Comparison of ENCODE assay signal across 16 cellular contexts in the genomic region with DNA sequence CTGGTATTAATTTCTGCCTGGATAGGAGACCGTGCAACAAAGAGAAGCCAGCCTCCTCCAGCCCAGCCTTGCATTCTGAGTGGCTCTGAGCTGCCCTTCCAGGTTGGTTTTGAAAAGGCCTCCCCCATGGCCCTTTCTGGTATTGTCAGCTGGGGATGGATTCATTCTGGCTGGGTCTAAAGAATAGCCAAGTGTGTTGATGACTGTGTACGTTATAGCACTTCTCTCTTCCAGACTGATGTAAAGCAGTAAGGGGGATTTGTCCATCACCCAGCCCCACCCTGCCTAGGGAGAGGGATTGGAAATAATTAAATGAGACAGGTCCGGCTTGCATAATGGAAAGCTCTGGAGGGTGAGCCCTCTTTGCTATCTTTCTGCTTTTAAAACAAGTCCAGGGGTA.
DNase-seq lines count a peak whose midpoint lies in the region; ATAC-seq and TF ChIP-seq lines count a peak whose summit lies in the region.
"Had no signal": no experiment of that assay in that cellular context is flagged by ENCODE, and none has a peak within 500 bp of the region (broad histone marks: within the 10 kb centered on the region; RNA-seq: fewer than 3 reads in every experiment).

No MANE protein-coding gene starts in this region.

- H3K4me3 Mint-ChIP-seq in endodermal cell (no peak overlapping the region), type B pancreatic cell (no peak overlapping the region), T-helper 17 cell (no peak overlapping the region)
- H3K4me3 Mint-ChIP-seq: CD4-positive, CD25-positive, alpha-beta regulatory T cell; IgD-negative memory B cell had no signal

- H3K27me3 ChIP-seq in OCI-LY1 (ENCODE audit: insufficient read depth, low read length): no peaks in the 10 kb centered on the region
- no peaks in the 10 kb centered on the region for H3K27me3 ChIP-seq in endodermal cell (ENCODE audit: control insufficient read depth, insufficient read depth, low read length, poor library complexity, severe bottlenecking)

- H4K20me1 ChIP-seq in OCI-LY1 (ENCODE audit: insufficient read depth, low read length): no peaks in the 10 kb centered on the region

- H3K79me2 ChIP-seq in OCI-LY1 (ENCODE audit: insufficient read depth, low read length): peaks cover 14% of the 10 kb centered on the region; the same call in 1 of the 2 replicates

- no peaks in the 10 kb centered on the region for H3K27me3 Mint-ChIP-seq in endodermal cell (ENCODE audit: insufficient read depth)
- no peaks in the 10 kb centered on the region for H3K27me3 Mint-ChIP-seq in type B pancreatic cell
- no peaks in the 10 kb centered on the region for H3K27me3 Mint-ChIP-seq in T-helper 17 cell
- H3K27me3 Mint-ChIP-seq: CD4-positive, CD25-positive, alpha-beta regulatory T cell; IgD-negative memory B cell had no signal

- H3K27ac Mint-ChIP-seq in endodermal cell: no peak overlapping the region
- H3K27ac Mint-ChIP-seq in type B pancreatic cell: no peak overlapping the region
- no peak overlapping the region for H3K27ac Mint-ChIP-seq in T-helper 17 cell
- H3K27ac Mint-ChIP-seq: IgD-negative memory B cell had no signal

- no peak for DNase-seq in endodermal cell
- DNase-seq in retina: peak; percentile 91
- no peak for DNase-seq in type B pancreatic cell (ENCODE audit: extremely low spot score, unreplicated experiment)
- no peak for DNase-seq in T-helper 17 cell
- DNase-seq: CD4-positive, CD25-positive, alpha-beta regulatory T cell; DMS53; MV-4-11; NCI-H1417 treated with DMSO at 0.1 percent for 48 hours; NCI-H1930; NCI-H446 treated with DMSO at 0.1 percent for 48 hours; NCI-H748 treated with DMSO at 0.1 percent for 48 hours had no signal

- H3F3A ChIP-seq in OCI-LY1 (ENCODE audit: insufficient read depth, low read length): no peaks in the 10 kb centered on the region

- H3K4me1 Mint-ChIP-seq in endodermal cell: peaks cover 39% of the 10 kb centered on the region
- H3K4me1 Mint-ChIP-seq in type B pancreatic cell (ENCODE audit: unreplicated experiment): peaks cover 51% of the 10 kb centered on the region
- peaks cover 48% of the 10 kb centered on the region for H3K4me1 Mint-ChIP-seq in T-helper 17 cell

- H3K4me1 ChIP-seq in OCI-LY1 (ENCODE audit: insufficient read depth, low read length, severe bottlenecking): peaks cover 76% of the 10 kb centered on the region
- peaks cover 17% of the 10 kb centered on the region for H3K4me1 ChIP-seq in endodermal cell (ENCODE audit: control insufficient read depth, insufficient read depth, low read length)

- H3K9ac ChIP-seq in OCI-LY1 (ENCODE audit: low read length): no peak overlapping the region
- no peak overlapping the region for H3K9ac ChIP-seq in endodermal cell (ENCODE audit: extremely low read depth, low read length, poor library complexity, severe bottlenecking)

- H3K9me3 ChIP-seq in KOPT-K1 (ENCODE audit: insufficient read depth, low read length, poor library complexity, severe bottlenecking): no peaks in the 10 kb centered on the region
- H3K9me3 ChIP-seq in OCI-LY1 (ENCODE audit: low read length): no peaks in the 10 kb centered on the region
- H3K9me3 ChIP-seq in endodermal cell (ENCODE audit: control insufficient read depth, low read length): no peaks in the 10 kb centered on the region
- H3K9me3 ChIP-seq in T-helper 17 cell (ENCODE audit: control insufficient read depth, low read length, poor library complexity, severe bottlenecking): no peaks in the 10 kb centered on the region

- H3K27ac ChIP-seq in KOPT-K1 (ENCODE audit: low read depth, low read length, poor library complexity, severe bottlenecking): peak overlapping the region; percentile 97
- peak overlapping the region; percentile 90 for H3K27ac ChIP-seq in OCI-LY1 (ENCODE audit: low read depth, low read length, poor library complexity, severe bottlenecking)
- H3K27ac ChIP-seq in endodermal cell (ENCODE audit: low read depth, low read length): peak overlapping the region; percentile 61

- WGBS in endodermal cell (ENCODE audit: insufficient coverage in 1 of 2, insufficient read length in 1 of 2), 2 experiments: 97 to 100% methylated on average over 2 to 3 of the region's 3 CpGs

- H3K4me2 ChIP-seq in OCI-LY1 (ENCODE audit: low read length): no peak overlapping the region

- peaks cover 12% of the 10 kb centered on the region for H3K36me3 Mint-ChIP-seq in endodermal cell (ENCODE audit: low read depth)
- H3K36me3 Mint-ChIP-seq in type B pancreatic cell: peaks cover 34% of the 10 kb centered on the region
- H3K36me3 Mint-ChIP-seq in T-helper 17 cell (ENCODE audit: low read depth): peaks cover 7% of the 10 kb centered on the region

- H2AFZ ChIP-seq in OCI-LY1 (ENCODE audit: low read length): no peak overlapping the region

- H3K9me3 Mint-ChIP-seq in endodermal cell (no peaks in the 10 kb centered on the region), type B pancreatic cell (no peaks in the 10 kb centered on the region)
- H3K9me3 Mint-ChIP-seq: IgD-negative memory B cell had no signal

- ATAC-seq in GM18907 (IDR thresholded peaks at IDR 0.05; ENCODE audit: unreplicated experiment): no peak
- no peak for ATAC-seq in T-helper 17 cell
- ATAC-seq: Panc1 had no signal

- H3K9me2 ChIP-seq in OCI-LY1 (ENCODE audit: low read depth, low read length): no peaks in the 10 kb centered on the region

- TF ChIP-seq CTCF in OCI-LY1 (IDR thresholded peaks at IDR 0.05; ENCODE audit: low read length): no peak
- no peak for TF ChIP-seq CTCF in endodermal cell (conservative IDR thresholded peaks at IDR 0.05)
- no peak for TF ChIP-seq CTCF in type B pancreatic cell (conservative IDR thresholded peaks at IDR 0.05)

- H3K4me3 ChIP-seq in OCI-LY1 (ENCODE audit: low read depth, low read length, poor library complexity, severe bottlenecking) (no peak overlapping the region), endodermal cell (ENCODE audit: low read length) (no peak overlapping the region)

- H3K36me3 ChIP-seq in KOPT-K1 (ENCODE audit: insufficient read depth, low read length) (peaks cover 63% of the 10 kb centered on the region), OCI-LY1 (ENCODE audit: insufficient read depth, low read length) (peaks cover 63% of the 10 kb centered on the region; the same call in 1 of the 2 replicates), endodermal cell (ENCODE audit: control insufficient read depth, insufficient read depth, low read length) (peaks cover 6% of the 10 kb centered on the region)
